In genomic region chr2:30373881-30374302, GRCh38 we compare ENCODE assay signal across 14 cellular contexts.
DNase-seq lines count a peak whose midpoint lies in the region; ATAC-seq and TF ChIP-seq lines count a peak whose summit lies in the region.
"Had no signal": no experiment of that assay in that cellular context is flagged by ENCODE, and none has a peak within 500 bp of the region (broad histone marks: within the 10 kb centered on the region; RNA-seq: fewer than 3 reads in every experiment).

No MANE protein-coding gene starts in this region.

- no peak overlapping the region for H3K27ac ChIP-seq in body of pancreas
- H3K27ac ChIP-seq: SJCRH30 had no signal

- H3K9me3 Mint-ChIP-seq in stimulated activated naive CD8-positive, alpha-beta T cell treated with anti-CD3 and anti-CD28 coated beads, Interleukin-15, amount 100 ng/mL, for 72 hours: peaks cover 0 to 5% of the 10 kb centered on the region in 2 donors
- H3K9me3 Mint-ChIP-seq in WTC11: peaks cover 6% of the 10 kb centered on the region
- H3K9me3 Mint-ChIP-seq: CD8-positive, alpha-beta memory T cell had no signal

- POLR2A ChIA-PET in WTC11 (lab: Charles Lee): no interaction called here

- H3K9me3 ChIP-seq in body of pancreas: no peaks in the 10 kb centered on the region
- H3K9me3 ChIP-seq: SJCRH30 had no signal

- H3K4me3 ChIP-seq in fibroblast of pulmonary artery (replicated peaks; ENCODE audit: low read depth, low read length) (no peak overlapping the region), body of pancreas (no peak overlapping the region)
- H3K4me3 ChIP-seq: SJCRH30 had no signal

- peaks cover 26% of the 10 kb centered on the region for H3K4me1 Mint-ChIP-seq in stimulated activated naive CD8-positive, alpha-beta T cell treated with anti-CD3 and anti-CD28 coated beads, Interleukin-15, amount 100 ng/mL, for 72 hours
- H3K4me1 Mint-ChIP-seq in WTC11: no peaks in the 10 kb centered on the region
- H3K4me1 Mint-ChIP-seq: CD8-positive, alpha-beta memory T cell had no signal

- no peak overlapping the region for H3K4me3 Mint-ChIP-seq in stimulated activated naive CD8-positive, alpha-beta T cell treated with anti-CD3 and anti-CD28 coated beads, Interleukin-15, amount 100 ng/mL, for 72 hours
- H3K4me3 Mint-ChIP-seq in WTC11: no peak overlapping the region
- H3K4me3 Mint-ChIP-seq: CD8-positive, alpha-beta memory T cell had no signal

- WGBS in body of pancreas, 2 donors: 87 to 98% methylated on average over 9 of the region's 9 CpGs

- DNase-seq in stimulated activated naive CD8-positive, alpha-beta T cell treated with anti-CD3 and anti-CD28 coated beads, Interleukin-15, Interleukin-2, amounts not matched to agents 100 U/mL and 50 U/mL, for 24 hours: no peak
- DNase-seq in stimulated activated naive CD8-positive, alpha-beta T cell treated with anti-CD3 and anti-CD28 coated beads, Interleukin-15, amount 100 ng/mL, for 72 hours: no peak
- no peak for DNase-seq in WTC11 (ENCODE audit: low spot score)
- DNase-seq in fibroblast of pulmonary artery (ENCODE audit: low read depth): peak; percentile 38
- no peak for DNase-seq in NCI-H1436 treated with DMSO at 0.1 percent for 48 hours (lab: John Stamatoyannopoulos, UW)
- DNase-seq in body of pancreas: no peak
- no peak for DNase-seq in GF-D8 (lab: John Stamatoyannopoulos, UW)
- DNase-seq: activated CD4-positive, alpha-beta T cell treated with anti-CD3 and anti-CD28 coated beads, Interleukin-2, amount 50 U/mL, for 48 hours; CD8-positive, alpha-beta memory T cell; erythroblast; NCI-H1105; NCI-H526 treated with DMSO at 0.1 percent for 48 hours; SJCRH30 had no signal

- ATAC-seq in stimulated activated naive CD8-positive, alpha-beta T cell treated with anti-CD3 and anti-CD28 coated beads, Interleukin-15, Interleukin-2, amounts not matched to agents 100 U/mL and 50 U/mL, for 24 hours: peak; percentile 48
- ATAC-seq in stimulated activated naive CD8-positive, alpha-beta T cell treated with anti-CD3 and anti-CD28 coated beads, Interleukin-15, amount 100 ng/mL, for 72 hours: no peak
- ATAC-seq in WTC11 (peak; percentile 43; the same call in 1 of the 2 replicates), body of pancreas (no peak), HG03280 (IDR thresholded peaks at IDR 0.05; ENCODE audit: unreplicated experiment) (no peak)

- intact Hi-C loops in body of pancreas (cut with DNase I): no loop called here

- H3K27me3 Mint-ChIP-seq in stimulated activated naive CD8-positive, alpha-beta T cell treated with anti-CD3 and anti-CD28 coated beads, Interleukin-15, amount 100 ng/mL, for 72 hours: no peaks in the 10 kb centered on the region
- peaks cover 3% of the 10 kb centered on the region; the same call in 1 of the 2 replicates for H3K27me3 Mint-ChIP-seq in WTC11 (ENCODE audit: low read depth)
- H3K27me3 Mint-ChIP-seq: CD8-positive, alpha-beta memory T cell had no signal

- H3K4me1 ChIP-seq in body of pancreas: peaks cover 2% of the 10 kb centered on the region
- H3K4me1 ChIP-seq: SJCRH30 had no signal

- H3K36me3 ChIP-seq in body of pancreas (replicated peaks in 1 of 2; ENCODE audit: insufficient read depth in 1 of 2, low read depth in 2 of 2): no peaks in the 10 kb centered on the region
- H3K36me3 ChIP-seq: SJCRH30 had no signal

- TF ChIP-seq CTCF in WTC11 (IDR thresholded peaks at IDR 0.05): no peak
- no peak for TF ChIP-seq CTCF in fibroblast of pulmonary artery (IDR thresholded peaks at IDR 0.05; ENCODE audit: low read length, missing control alignments)
- TF ChIP-seq CTCF in body of pancreas (IDR thresholded peaks at IDR 0.05): no peak

- TF ChIP-seq POLR2A in body of pancreas (IDR thresholded peaks at IDR 0.05): no peak

- H3K27me3 ChIP-seq in body of pancreas: no peaks in the 10 kb centered on the region
- H3K27me3 ChIP-seq: SJCRH30 had no signal

- no peaks in the 10 kb centered on the region for H3K36me3 Mint-ChIP-seq in WTC11
- H3K36me3 Mint-ChIP-seq: CD8-positive, alpha-beta memory T cell had no signal

- CTCF ChIA-PET in WTC11 (lab: Charles Lee): interaction anchor here (0.9 to 1.7 kb wide), 3 partner anchors 135 to 338 kb away, joined by 3 read pairs; no protein-coding TSS in a partner anchor

- no peak overlapping the region for H3K27ac Mint-ChIP-seq in stimulated activated naive CD8-positive, alpha-beta T cell treated with anti-CD3 and anti-CD28 coated beads, Interleukin-15, amount 100 ng/mL, for 72 hours
- H3K27ac Mint-ChIP-seq in WTC11: no peak overlapping the region
- H3K27ac Mint-ChIP-seq: CD8-positive, alpha-beta memory T cell had no signal

TF ChIP-seq in WTC11, 78 proteins besides CTCF, POLR2A, EP300 and RAD21 (continues in another document):
- TF ChIP-seq PRRX2 (CRISPR knock-in tag; IDR thresholded peaks at IDR 0.05): no peak
- no peak for TF ChIP-seq CREB1 (CRISPR knock-in tag; IDR thresholded peaks at IDR 0.05)
- TF ChIP-seq NR3C1 (CRISPR knock-in tag; conservative IDR thresholded peaks at IDR 0.05; ENCODE audit: low read depth): no peak
- TF ChIP-seq ZNF317 (CRISPR knock-in tag; IDR thresholded peaks at IDR 0.05; ENCODE audit: borderline replicate concordance, low read depth): no peak
- TF ChIP-seq, protein P1, sequence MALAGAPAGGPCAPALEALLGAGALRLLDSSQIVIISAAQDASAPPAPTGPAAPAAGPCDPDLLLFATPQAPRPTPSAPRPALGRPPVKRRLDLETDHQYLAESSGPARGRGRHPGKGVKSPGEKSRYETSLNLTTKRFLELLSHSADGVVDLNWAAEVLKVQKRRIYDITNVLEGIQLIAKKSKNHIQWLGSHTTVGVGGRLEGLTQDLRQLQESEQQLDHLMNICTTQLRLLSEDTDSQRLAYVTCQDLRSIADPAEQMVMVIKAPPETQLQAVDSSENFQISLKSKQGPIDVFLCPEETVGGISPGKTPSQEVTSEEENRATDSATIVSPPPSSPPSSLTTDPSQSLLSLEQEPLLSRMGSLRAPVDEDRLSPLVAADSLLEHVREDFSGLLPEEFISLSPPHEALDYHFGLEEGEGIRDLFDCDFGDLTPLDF (CRISPR knock-in tag; IDR thresholded peaks at IDR 0.05): no peak
- no peak for TF ChIP-seq CBFB (CRISPR knock-in tag; IDR thresholded peaks at IDR 0.05; ENCODE audit: low read depth)
- TF ChIP-seq, protein P2, sequence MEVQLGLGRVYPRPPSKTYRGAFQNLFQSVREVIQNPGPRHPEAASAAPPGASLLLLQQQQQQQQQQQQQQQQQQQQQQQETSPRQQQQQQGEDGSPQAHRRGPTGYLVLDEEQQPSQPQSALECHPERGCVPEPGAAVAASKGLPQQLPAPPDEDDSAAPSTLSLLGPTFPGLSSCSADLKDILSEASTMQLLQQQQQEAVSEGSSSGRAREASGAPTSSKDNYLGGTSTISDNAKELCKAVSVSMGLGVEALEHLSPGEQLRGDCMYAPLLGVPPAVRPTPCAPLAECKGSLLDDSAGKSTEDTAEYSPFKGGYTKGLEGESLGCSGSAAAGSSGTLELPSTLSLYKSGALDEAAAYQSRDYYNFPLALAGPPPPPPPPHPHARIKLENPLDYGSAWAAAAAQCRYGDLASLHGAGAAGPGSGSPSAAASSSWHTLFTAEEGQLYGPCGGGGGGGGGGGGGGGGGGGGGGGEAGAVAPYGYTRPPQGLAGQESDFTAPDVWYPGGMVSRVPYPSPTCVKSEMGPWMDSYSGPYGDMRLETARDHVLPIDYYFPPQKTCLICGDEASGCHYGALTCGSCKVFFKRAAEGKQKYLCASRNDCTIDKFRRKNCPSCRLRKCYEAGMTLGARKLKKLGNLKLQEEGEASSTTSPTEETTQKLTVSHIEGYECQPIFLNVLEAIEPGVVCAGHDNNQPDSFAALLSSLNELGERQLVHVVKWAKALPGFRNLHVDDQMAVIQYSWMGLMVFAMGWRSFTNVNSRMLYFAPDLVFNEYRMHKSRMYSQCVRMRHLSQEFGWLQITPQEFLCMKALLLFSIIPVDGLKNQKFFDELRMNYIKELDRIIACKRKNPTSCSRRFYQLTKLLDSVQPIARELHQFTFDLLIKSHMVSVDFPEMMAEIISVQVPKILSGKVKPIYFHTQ (CRISPR knock-in tag; IDR thresholded peaks at IDR 0.05): no peak
- TF ChIP-seq MAX (CRISPR knock-in tag; IDR thresholded peaks at IDR 0.05): no peak
- no peak for TF ChIP-seq FOXP4 (CRISPR knock-in tag; IDR thresholded peaks at IDR 0.05)
- no peak for TF ChIP-seq ZNF671 (CRISPR knock-in tag; IDR thresholded peaks at IDR 0.05)
- TF ChIP-seq ZNF423 (CRISPR knock-in tag; IDR thresholded peaks at IDR 0.05): no peak
- TF ChIP-seq ZNF232 (CRISPR knock-in tag; IDR thresholded peaks at IDR 0.05): no peak
- no peak for TF ChIP-seq FOXJ3 (CRISPR knock-in tag; IDR thresholded peaks at IDR 0.05; ENCODE audit: borderline replicate concordance)
- no peak for TF ChIP-seq NFATC4 (CRISPR knock-in tag; IDR thresholded peaks at IDR 0.05)
- TF ChIP-seq SMAD4 (CRISPR knock-in tag; IDR thresholded peaks at IDR 0.05): no peak
- TF ChIP-seq EMX1 (CRISPR knock-in tag; IDR thresholded peaks at IDR 0.05): no peak
- TF ChIP-seq, protein P3, sequence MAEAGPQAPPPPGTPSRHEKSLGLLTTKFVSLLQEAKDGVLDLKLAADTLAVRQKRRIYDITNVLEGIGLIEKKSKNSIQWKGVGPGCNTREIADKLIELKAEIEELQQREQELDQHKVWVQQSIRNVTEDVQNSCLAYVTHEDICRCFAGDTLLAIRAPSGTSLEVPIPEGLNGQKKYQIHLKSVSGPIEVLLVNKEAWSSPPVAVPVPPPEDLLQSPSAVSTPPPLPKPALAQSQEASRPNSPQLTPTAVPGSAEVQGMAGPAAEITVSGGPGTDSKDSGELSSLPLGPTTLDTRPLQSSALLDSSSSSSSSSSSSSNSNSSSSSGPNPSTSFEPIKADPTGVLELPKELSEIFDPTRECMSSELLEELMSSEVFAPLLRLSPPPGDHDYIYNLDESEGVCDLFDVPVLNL (CRISPR knock-in tag; IDR thresholded peaks at IDR 0.05; ENCODE audit: borderline replicate concordance, low read depth): no peak

Comparison
In these comparisons a context has a peak if more than half of its experiments do, and no peak if none do; other contexts are left out.
1. ATAC-seq: peak in stimulated activated naive CD8-positive, alpha-beta T cell treated with anti-CD3 and anti-CD28 coated beads, Interleukin-15, Interleukin-2, amounts not matched to agents 100 U/mL and 50 U/mL, for 24 hours (single experiment) and WTC11 (single experiment); none in stimulated activated naive CD8-positive, alpha-beta T cell treated with anti-CD3 and anti-CD28 coated beads, Interleukin-15, amount 100 ng/mL, for 72 hours (single experiment), body of pancreas (single experiment) and HG03280 (single experiment).